ENCODE assay signal across 19 cellular contexts in the genomic region with DNA sequence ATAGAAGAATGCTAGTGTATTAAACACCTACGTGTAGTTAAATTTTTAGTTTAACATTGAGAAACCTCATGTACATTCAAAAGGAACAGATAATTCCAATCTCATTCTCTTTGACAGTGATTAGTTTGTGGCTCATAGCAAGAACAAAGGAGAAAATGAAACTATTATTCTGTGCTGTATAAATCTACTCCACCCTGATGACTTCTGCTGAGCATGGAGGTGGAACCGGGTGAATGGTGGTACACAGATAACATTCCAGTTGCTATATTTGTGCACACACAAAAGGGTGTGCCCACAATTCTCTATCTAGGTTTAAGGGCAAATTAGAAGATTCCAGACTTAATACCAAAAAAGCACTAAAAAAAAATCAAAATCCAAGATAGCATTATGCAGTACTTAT. TPM values are rescaled to one million over a fixed set of nuclear protein-coding genes. Genes with fewer than 3 reads are reported as not detected.
A peak's percentile ranks its signal among the peaks of the same experiment; 100 is the strongest.
DNase-seq lines count a peak whose midpoint lies in the region; ATAC-seq and TF ChIP-seq lines count a peak whose summit lies in the region.
"Had no signal": no experiment of that assay in that cellular context is flagged by ENCODE, and none has a peak within 500 bp of the region (broad histone marks: within the 10 kb centered on the region; RNA-seq: fewer than 3 reads in every experiment).

No MANE protein-coding gene starts in this region.

- H2BK15ac ChIP-seq in mesenchymal stem cell (ENCODE audit: low read depth, poor library complexity, severe bottlenecking), result no peak overlapping the region

- no peak overlapping the region for H3K23ac ChIP-seq in mesenchymal stem cell (ENCODE audit: low read length in 2 of 2)

- H2BK12ac ChIP-seq in mesenchymal stem cell (ENCODE audit: low read length in 2 of 2), result no peak overlapping the region

- no peak overlapping the region for H3K18ac ChIP-seq in mesenchymal stem cell (ENCODE audit: low read depth in 1 of 2, low read length in 2 of 2)

- H3K27me3 ChIP-seq in DND-41 (ENCODE audit: insufficient read depth, low read length, poor library complexity), result no peaks in the 10 kb centered on the region
- no peaks in the 10 kb centered on the region for H3K27me3 ChIP-seq in mesenchymal stem cell (ENCODE audit: control insufficient read depth in 1 of 2, insufficient read depth in 1 of 2, low read length in 2 of 2)

- H3K4me1 ChIP-seq in DND-41 (ENCODE audit: insufficient read depth, low read length), result peaks cover 14% of the 10 kb centered on the region
- peaks cover 3% of the 10 kb centered on the region for H3K4me1 ChIP-seq in mesenchymal stem cell (ENCODE audit: control insufficient read depth, insufficient read depth, low read depth, low read length)
- H3K4me1 ChIP-seq: Caco-2 had no signal

- H3K36me3 ChIP-seq in DND-41 (ENCODE audit: insufficient read depth, low read length), result no peaks in the 10 kb centered on the region
- H3K36me3 ChIP-seq in mesenchymal stem cell (ENCODE audit: control insufficient read depth in 1 of 2, insufficient read depth in 2 of 2, low read depth in 1 of 2, low read length in 2 of 2), result no peaks in the 10 kb centered on the region
- H3K36me3 ChIP-seq: left lung, neutrophil had no signal

- 100% methylated on average over 1 of the region's 2 CpGs for WGBS in mesenchymal stem cell

- no peak overlapping the region for H4K8ac ChIP-seq in mesenchymal stem cell (ENCODE audit: low read length)

- no peaks in the 10 kb centered on the region for H3K9me3 ChIP-seq in DND-41 (ENCODE audit: insufficient read depth, low read length, severe bottlenecking)
- H3K9me3 ChIP-seq in mesenchymal stem cell (ENCODE audit: control insufficient read depth, low read length), result no peaks in the 10 kb centered on the region
- H3K9me3 ChIP-seq: Caco-2, left lung, neutrophil had no signal

- H2BK120ac ChIP-seq in mesenchymal stem cell (ENCODE audit: low read depth, low read length), result no peak overlapping the region

- no peak overlapping the region for H3K4me2 ChIP-seq in DND-41 (ENCODE audit: insufficient read depth, low read length)
- H3K4me2 ChIP-seq in mesenchymal stem cell (ENCODE audit: low read length, poor library complexity, severe bottlenecking), result no peak overlapping the region

- TF ChIP-seq CTCF in DND-41 (IDR thresholded peaks at IDR 0.05; ENCODE audit: borderline replicate concordance, extremely low read depth, low read length, poor library complexity, severe bottlenecking), result no peak

- no peaks in the 10 kb centered on the region for H3K79me1 ChIP-seq in mesenchymal stem cell (replicated peaks; ENCODE audit: low read length, poor library complexity, severe bottlenecking)

- peak; percentile 42; the same call in 1 of the 3 replicates for ATAC-seq in DND-41 (ENCODE audit: insufficient read depth, low read depth)
- ATAC-seq in HG02798 (IDR thresholded peaks at IDR 0.05; ENCODE audit: poor library complexity, unreplicated experiment), result no peak
- ATAC-seq: HCT116, left lung had no signal

- H2BK5ac ChIP-seq in mesenchymal stem cell (ENCODE audit: low read depth, low read length, poor library complexity, severe bottlenecking), result no peak overlapping the region

- no peak overlapping the region for H3K4ac ChIP-seq in mesenchymal stem cell (ENCODE audit: low read depth in 1 of 2, low read length in 2 of 2)

- no peak overlapping the region for H3K27ac ChIP-seq in DND-41 (ENCODE audit: low read length)
- H3K27ac ChIP-seq in caudate nucleus (ENCODE audit: low read depth, low read length), result peak overlapping the region; percentile 37
- no peak overlapping the region for H3K27ac ChIP-seq in mesenchymal stem cell (ENCODE audit: low read length, poor library complexity, severe bottlenecking)
- H3K27ac ChIP-seq: neutrophil had no signal

- H3K9ac ChIP-seq in DND-41 (ENCODE audit: low read depth, low read length) (no peak overlapping the region), mesenchymal stem cell (ENCODE audit: low read length) (peak overlapping the region; percentile 43)

- no peaks in the 10 kb centered on the region for H3K79me2 ChIP-seq in DND-41 (ENCODE audit: insufficient read depth, low read length)

- H3K14ac ChIP-seq in mesenchymal stem cell (ENCODE audit: low read length in 2 of 2), result no peak overlapping the region

- H3K4me3 ChIP-seq in DND-41 (ENCODE audit: low read depth in 1 of 2, low read length in 2 of 2) (no peak overlapping the region), mesenchymal stem cell (ENCODE audit: insufficient read depth in 1 of 2, low read depth in 1 of 2, low read length in 2 of 2) (no peak overlapping the region)
- H3K4me3 ChIP-seq: left lung had no signal

- no peak overlapping the region for H2AK5ac ChIP-seq in mesenchymal stem cell (ENCODE audit: low read length, severe bottlenecking)

- no peak for DNase-seq in DND-41
- DNase-seq in NCI-H226, result peak; percentile 31
- peak in 11 of 61 donors; percentile 1 to 73 (median 26) for DNase-seq in caudate nucleus (lab: John Stamatoyannopoulos, UW)
- DNase-seq in mesenchymal stem cell, result no peak
- DNase-seq in NCI-H82 treated with DMSO at 0.1 percent for 48 hours (lab: John Stamatoyannopoulos, UW; ENCODE audit: unreplicated experiment), result no peak
- DNase-seq in NCI-H82 (lab: John Stamatoyannopoulos, UW), result no peak
- DNase-seq: activated CD8-positive, alpha-beta memory T cell treated with anti-CD3 and anti-CD28 coated beads, Interleukin-2, amount 50 U/mL, for 4 hours; AML-193; amygdala; Caco-2; effector CD4-positive, alpha-beta T cell; left lung; NCI-H1417 treated with DMSO at 0.1 percent for 48 hours; NCI-H2107; NCI-H510A treated with DMSO at 0.1 percent for 48 hours; stimulated activated CD4-positive, alpha-beta T cell treated with anti-CD3 and anti-CD28 coated beads, Interleukin-12 subunit alpha, Interleukin-12 subunit beta, amount 100 ng/mL, for 4 hours had no signal

- no peaks in the 10 kb centered on the region for H4K20me1 ChIP-seq in DND-41 (ENCODE audit: insufficient read depth, low read length)

- no peak overlapping the region for H2AFZ ChIP-seq in DND-41 (ENCODE audit: low read depth, low read length)
- H2AFZ ChIP-seq in mesenchymal stem cell (ENCODE audit: low read depth, low read length), result no peak overlapping the region

- no peak overlapping the region for H4K91ac ChIP-seq in mesenchymal stem cell (ENCODE audit: low read length)

RNA-seq across cellular contexts. Expression of gene RALA, which starts 17.0 kb away (rescaled TPM):
- 51.2 TPM for polyA plus RNA-seq in mesenchymal stem cell (2013, experiment 1 of 2)
- polyA plus RNA-seq in mesenchymal stem cell (2013, experiment 2 of 2), result 54.6 TPM

RNA-seq across cellular contexts. Expression of gene YAE1, which starts 40.1 kb away (rescaled TPM):
- polyA plus RNA-seq in mesenchymal stem cell (2013, experiment 1 of 2), result 18.7 TPM
- polyA plus RNA-seq in mesenchymal stem cell (2013, experiment 2 of 2), result 19.6 TPM
